ENCODE assay signal across 31 cellular contexts in genomic region chr13:29137995-29138394, GRCh38.
"Had no signal": no experiment of that assay in that cellular context is flagged by ENCODE, and none has a peak within 500 bp of the region (broad histone marks: within the 10 kb centered on the region; RNA-seq: fewer than 3 reads in every experiment).

No MANE protein-coding gene starts in this region.

- H3K9me3 ChIP-seq: adrenal gland, SJCRH30 had no signal

- H3K4me3 ChIP-seq: adrenal gland, cardiac muscle cell, SJCRH30, SK-N-MC had no signal

- H3K9ac ChIP-seq: KMS-11 had no signal

- H3K27ac Mint-ChIP-seq: activated CD4-positive, alpha-beta memory T cell treated with anti-CD3 and anti-CD28 coated beads for 36 hours; activated CD4-positive, alpha-beta T cell treated with anti-CD3 and anti-CD28 coated beads for 36 hours; activated naive CD4-positive, alpha-beta T cell treated with anti-CD3 and anti-CD28 coated beads for 36 hours; activated naive CD4-positive, alpha-beta T cell treated with anti-CD3 and anti-CD28 coated beads, Interleukin-2, amount 50 U/mL, for 72 hours; activated T-helper 1 cell treated with anti-CD3 and anti-CD28 coated beads, Interleukin-12 subunit alpha, Interleukin-12 subunit beta, Interleukin-2, Interleukin-4 antibody, amounts not matched to agents 30 ng/mL and 10 ng/mL and 1 ng/mL, durations not matched to agents 14 hours and 24 hours and 36 hours; WTC11 had no signal

- H3K4me3 Mint-ChIP-seq: activated CD4-positive, alpha-beta memory T cell treated with anti-CD3 and anti-CD28 coated beads for 36 hours; activated CD4-positive, alpha-beta T cell treated with anti-CD3 and anti-CD28 coated beads for 36 hours; activated naive CD4-positive, alpha-beta T cell treated with anti-CD3 and anti-CD28 coated beads for 36 hours; activated T-cell treated with anti-CD3 and anti-CD28 coated beads, Interleukin-2, amount 50 U/mL, for 4 hours; activated T-helper 1 cell treated with anti-CD3 and anti-CD28 coated beads, Interleukin-12 subunit alpha, Interleukin-12 subunit beta, Interleukin-2, Interleukin-4 antibody, amounts not matched to agents 30 ng/mL and 10 ng/mL and 1 ng/mL, durations not matched to agents 14 hours and 24 hours and 36 hours; central memory CD8-positive, alpha-beta T cell; WTC11 had no signal

- H3K27ac ChIP-seq: adrenal gland, cardiac muscle cell, KMS-11, SJCRH30, SK-N-MC had no signal

- ATAC-seq: activated CD4-positive, alpha-beta T cell treated with anti-CD3 and anti-CD28 coated beads for 36 hours; activated CD4-positive, CD25-positive, alpha-beta regulatory T cell treated with anti-CD3 and anti-CD28 coated beads, Interleukin-2, amount 50 U/mL, for 24 hours; activated naive CD4-positive, alpha-beta T cell treated with anti-CD3 and anti-CD28 coated beads, Interleukin-2, amount 50 U/mL, for 72 hours; activated T-cell treated with anti-CD3 and anti-CD28 coated beads, Interleukin-2, amount 50 U/mL, for 4 hours; Panc1; WTC11 had no signal

- H3K36me3 Mint-ChIP-seq: activated CD4-positive, alpha-beta memory T cell treated with anti-CD3 and anti-CD28 coated beads for 36 hours; activated naive CD4-positive, alpha-beta T cell treated with anti-CD3 and anti-CD28 coated beads, Interleukin-2, amount 50 U/mL, for 72 hours had no signal

- H3K4me1 ChIP-seq: adrenal gland, SJCRH30 had no signal

- H3K27me3 Mint-ChIP-seq: activated CD4-positive, alpha-beta memory T cell treated with anti-CD3 and anti-CD28 coated beads for 36 hours; central memory CD8-positive, alpha-beta T cell had no signal

- H3K4me2 ChIP-seq: KMS-11 had no signal

- H3K36me3 ChIP-seq: adrenal gland, cardiac muscle cell, SJCRH30 had no signal

- DNase-seq: activated CD4-positive, alpha-beta memory T cell treated with anti-CD3 and anti-CD28 coated beads for 36 hours; activated CD4-positive, alpha-beta T cell treated with anti-CD3 and anti-CD28 coated beads for 36 hours; activated CD4-positive, alpha-beta T cell treated with anti-CD3 and anti-CD28 coated beads, Interleukin-2, amount 50 U/mL, for 1 hour; activated CD8-positive, alpha-beta memory T cell treated with anti-CD3 and anti-CD28 coated beads, Interleukin-2, amount 50 U/mL, for 4 hours; activated gamma-delta T cell treated with Interleukin-2 at 50 U/mL for 16 hours; activated naive CD4-positive, alpha-beta T cell treated with anti-CD3 and anti-CD28 coated beads for 36 hours; activated T-cell treated with anti-CD3 and anti-CD28 coated beads for 4 hours; activated T-cell treated with anti-CD3 and anti-CD28 coated beads, Interleukin-2, amount 50 U/mL, for 4 hours; adrenal gland; MM.1S; MV-4-11; NCI-H1092; NCI-H1436 treated with DMSO at 0.1 percent for 48 hours; NCI-H1694 treated with DMSO at 0.1 percent for 48 hours; NCI-H2029 treated with DMSO at 0.1 percent for 48 hours; NCI-H2171 treated with DMSO at 0.1 percent for 48 hours; NCI-H2227 treated with DMSO at 0.1 percent for 48 hours; NCI-H446; NCI-H524; NCI-H69; SHP77; SJCRH30 had no signal

- H3K4me1 Mint-ChIP-seq: activated CD4-positive, alpha-beta T cell treated with anti-CD3 and anti-CD28 coated beads for 36 hours; central memory CD8-positive, alpha-beta T cell; WTC11 had no signal

- H3K27me3 ChIP-seq: adrenal gland, cardiac muscle cell had no signal
